In the genomic region with DNA sequence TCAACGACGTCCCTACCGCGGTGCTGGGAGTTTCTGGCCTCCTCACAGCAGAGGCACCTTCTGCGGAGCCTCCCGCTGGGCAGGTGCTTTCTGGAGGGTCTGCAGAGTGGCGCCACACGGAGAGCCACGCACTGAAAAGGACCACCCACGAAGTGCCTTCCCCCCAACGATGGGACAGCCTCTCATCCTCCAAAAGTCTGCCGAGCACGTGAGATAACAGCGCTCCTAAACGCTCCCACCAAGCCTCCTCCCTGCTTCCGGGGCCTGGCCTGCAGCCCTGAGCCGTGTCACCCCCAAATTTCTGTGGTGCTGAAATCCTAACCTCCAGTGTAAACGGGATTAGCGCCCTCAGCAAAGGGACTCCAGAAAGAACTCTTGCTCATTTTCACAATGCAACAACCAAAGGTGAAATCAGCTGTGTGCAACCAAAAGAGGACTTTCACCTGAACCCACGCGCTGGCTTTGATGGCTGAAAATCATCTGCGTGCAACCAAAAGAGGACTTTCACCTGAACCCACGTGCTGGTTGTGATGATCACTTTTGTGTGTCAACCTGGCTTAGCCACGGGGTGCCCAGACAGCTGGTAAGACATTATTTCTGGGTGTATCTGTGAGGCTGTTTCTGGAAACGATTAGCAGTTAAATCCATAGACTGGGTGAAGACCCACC, we compare ENCODE assay signal across 21 cellular contexts.
DNase-seq lines count a peak whose midpoint lies in the region; ATAC-seq, FAIRE-seq and TF ChIP-seq lines count a peak whose summit lies in the region.
"Had no signal": no experiment of that assay in that cellular context is flagged by ENCODE, and none has a peak within 500 bp of the region (broad histone marks: within the 10 kb centered on the region; RNA-seq: fewer than 3 reads in every experiment).

No MANE protein-coding gene starts in this region.

- H3K36me3 ChIP-seq in astrocyte (ENCODE audit: insufficient read depth, low read length) (no peaks in the 10 kb centered on the region), right lobe of liver (no peaks in the 10 kb centered on the region), GM23248 (ENCODE audit: low read depth) (no peaks in the 10 kb centered on the region)
- H3K36me3 ChIP-seq: MG63 had no signal

- no peaks in the 10 kb centered on the region for H3K27me3 ChIP-seq in astrocyte (ENCODE audit: insufficient read depth, low read length)
- no peaks in the 10 kb centered on the region for H3K27me3 ChIP-seq in right lobe of liver
- no peaks in the 10 kb centered on the region for H3K27me3 ChIP-seq in GM23248 (replicated peaks; ENCODE audit: insufficient read depth)
- H3K27me3 ChIP-seq: MG63 had no signal

- H3K9me3 ChIP-seq in astrocyte (ENCODE audit: insufficient read depth, low read depth, low read length) (no peaks in the 10 kb centered on the region), right lobe of liver (no peaks in the 10 kb centered on the region), GM23248 (ENCODE audit: low read depth) (no peaks in the 10 kb centered on the region)
- H3K9me3 ChIP-seq: MG63 had no signal

- 25% methylated on average over 7 of the region's 25 CpGs for WGBS in right lobe of liver (ENCODE audit: insufficient coverage, low coverage, low lambda C conversion rate, missing lambda C conversion rate)
- WGBS in GM23248 (ENCODE audit: low coverage in 1 of 2, low lambda C conversion rate in 2 of 2, missing lambda C conversion rate in 2 of 2), 2 experiments: 20 to 32% methylated on average over 15 to 25 of the region's 25 CpGs

- DNase-seq in astrocyte (ENCODE audit: low read depth): no peak
- DNase-seq in coronary artery (ENCODE audit: low spot score): peak; percentile 31
- peak in 2 of 3 donors; percentile 24 to 61 for DNase-seq in right lobe of liver
- DNase-seq in sciatic nerve (ENCODE audit: low spot score): peak; percentile 34
- no peak for DNase-seq in central memory CD4-positive, alpha-beta T cell
- no peak for DNase-seq in GM23248
- DNase-seq in urothelium cell line (ENCODE audit: low spot score): no peak
- DNase-seq: C1 segment of cervical spinal cord; CD4-positive, alpha-beta memory T cell; COR-L47; IMR-90; KG1; MG63; NCI-H2029; NCI-H526 treated with DMSO at 0.1 percent for 48 hours; PC-9 had no signal

- H3K9me2 ChIP-seq in GM23248 (ENCODE audit: insufficient read depth): no peaks in the 10 kb centered on the region

- no peaks in the 10 kb centered on the region for H3K79me2 ChIP-seq in astrocyte (ENCODE audit: insufficient read depth, low read length)
- no peaks in the 10 kb centered on the region for H3K79me2 ChIP-seq in GM23248 (ENCODE audit: insufficient read depth)

- H3K4me1 ChIP-seq in astrocyte (ENCODE audit: insufficient read depth, low read length) (no peaks in the 10 kb centered on the region), right lobe of liver (no peaks in the 10 kb centered on the region), GM23248 (ENCODE audit: insufficient read depth) (no peaks in the 10 kb centered on the region)

- no peak for FAIRE-seq in astrocyte (lab: Jason Lieb, UNC)
- FAIRE-seq in urothelium cell line (lab: Jason Lieb, UNC): no peak
- FAIRE-seq: G401.6 had no signal

- no peak for ATAC-seq in right lobe of liver
- ATAC-seq in sciatic nerve: no peak
- no peak for ATAC-seq in HG02885 (IDR thresholded peaks at IDR 0.05; ENCODE audit: poor library complexity, unreplicated experiment)
- ATAC-seq: GM23338, Right ventricle myocardium inferior had no signal

- H3K4me3 ChIP-seq in astrocyte (ENCODE audit: insufficient read depth, low read depth, low read length) (no peak overlapping the region), coronary artery (no peak overlapping the region), right lobe of liver (no peak overlapping the region), GM23248 (no peak overlapping the region)
- H3K4me3 ChIP-seq: GM23338, MG63, PC-9 had no signal

- TF ChIP-seq CTCF in astrocyte (IDR thresholded peaks at IDR 0.05; ENCODE audit: insufficient read depth, low read depth, low read length) (no peak), coronary artery (IDR thresholded peaks at IDR 0.05) (no peak), right lobe of liver (IDR thresholded peaks at IDR 0.05) (no peak)

- H3K27me3 Mint-ChIP-seq in astrocyte (ENCODE audit: low read depth, unreplicated experiment): peaks cover 66% of the 10 kb centered on the region

- H3K4me3 Mint-ChIP-seq in astrocyte (ENCODE audit: unreplicated experiment): no peak overlapping the region
- H3K4me3 Mint-ChIP-seq: CD4-positive, alpha-beta memory T cell; GM23338; H9 had no signal

- H2AFZ ChIP-seq in astrocyte (ENCODE audit: low read depth, low read length) (no peak overlapping the region), GM23248 (no peak overlapping the region)
- H2AFZ ChIP-seq: GM23338, PC-9 had no signal

- in situ Hi-C loops in GM23248 (cut with MboI): no loop called here

- H4K20me1 ChIP-seq in astrocyte (ENCODE audit: insufficient read depth, low read length): no peaks in the 10 kb centered on the region
- H4K20me1 ChIP-seq in GM23248 (ENCODE audit: insufficient read depth): no peaks in the 10 kb centered on the region

- no peaks in the 10 kb centered on the region for H3K36me3 Mint-ChIP-seq in astrocyte (ENCODE audit: low read depth, unreplicated experiment)
- H3K36me3 Mint-ChIP-seq: CD4-positive, alpha-beta memory T cell had no signal

- intact Hi-C loops in right lobe of liver (cut with DNase I) (no loop called here), sciatic nerve (cut with DNase I) (no loop called here)

- no peak overlapping the region for H3K4me2 ChIP-seq in astrocyte (ENCODE audit: low read length)
- H3K4me2 ChIP-seq in GM23248 (ENCODE audit: unreplicated experiment): no peak overlapping the region
- H3K4me2 ChIP-seq: GM23338, PC-9 had no signal

- no peaks in the 10 kb centered on the region for H3K9me3 Mint-ChIP-seq in astrocyte (ENCODE audit: unreplicated experiment)
- H3K9me3 Mint-ChIP-seq: GM23338, H9 had no signal

- no peaks in the 10 kb centered on the region for H3F3A ChIP-seq in GM23248 (ENCODE audit: insufficient read depth)

- H3K9ac ChIP-seq in astrocyte (ENCODE audit: low read length) (no peak overlapping the region), GM23248 (no peak overlapping the region)

- H3K4me1 Mint-ChIP-seq in astrocyte (ENCODE audit: low read depth, unreplicated experiment): no peaks in the 10 kb centered on the region
- H3K4me1 Mint-ChIP-seq: CD4-positive, alpha-beta memory T cell; GM23338; H9 had no signal

- H3K27ac Mint-ChIP-seq in astrocyte (ENCODE audit: unreplicated experiment): peak overlapping the region; percentile 53
- H3K27ac Mint-ChIP-seq: CD4-positive, alpha-beta memory T cell; GM23338; H9 had no signal

- no peak for TF ChIP-seq POLR2A in right lobe of liver (IDR thresholded peaks at IDR 0.05)

- H3K27ac ChIP-seq in astrocyte (ENCODE audit: low read depth, low read length) (no peak overlapping the region), coronary artery (no peak overlapping the region), right lobe of liver (no peak overlapping the region), GM23248 (no peak overlapping the region)
- H3K27ac ChIP-seq: PC-9 had no signal

Comparison
In these comparisons a context has a peak if more than half of its experiments do, and no peak if none do; other contexts are left out.
1. DNase-seq: peak in coronary artery (single experiment), right lobe of liver (2 of 3) and sciatic nerve (single experiment); none in astrocyte (single experiment), central memory CD4-positive, alpha-beta T cell (single experiment), GM23248 (single experiment) and urothelium cell line (single experiment).